In genomic region chr3:46114324-46114988, GRCh38 we compare ENCODE assay signal across 11 cellular contexts.
DNase-seq lines count a peak whose midpoint lies in the region; ATAC-seq, FAIRE-seq and TF ChIP-seq lines count a peak whose summit lies in the region.
"Had no signal": no experiment of that assay in that cellular context is flagged by ENCODE, and none has a peak within 500 bp of the region (broad histone marks: within the 10 kb centered on the region; RNA-seq: fewer than 3 reads in every experiment).

No MANE protein-coding gene starts in this region.

- FAIRE-seq in K562 (lab: Jason Lieb, UNC) = no peak
- no peak for FAIRE-seq in HepG2 (lab: Jason Lieb, UNC)

- H4K20me1 ChIP-seq in K562 (replicated peaks; ENCODE audit: control insufficient read depth, insufficient read depth, low read length) (no peaks in the 10 kb centered on the region), HepG2 (ENCODE audit: insufficient read depth, low read length) (no peaks in the 10 kb centered on the region)

- TF ChIP-seq POLR2A in K562 (conservative IDR thresholded peaks at IDR 0.05) (no peak), HepG2 (IDR thresholded peaks at IDR 0.05; ENCODE audit: insufficient read depth in 1 of 2, low read depth in 2 of 2, low read length in 2 of 2) (no peak), Peyer's patch (IDR thresholded peaks at IDR 0.05) (no peak)

- H3K27me3 ChIP-seq in right atrium auricular region (no peaks in the 10 kb centered on the region), K562 (ENCODE audit: control insufficient read depth in 2 of 2, insufficient read depth in 2 of 2, low read length in 2 of 2) (peaks cover 0 to 2% of the 10 kb centered on the region in 2 experiments; a peak in 1 of 5 replicates), HepG2 (ENCODE audit: control insufficient read depth in 1 of 2, insufficient read depth in 2 of 2, low read length in 2 of 2) (no peaks in the 10 kb centered on the region), Peyer's patch (no peaks in the 10 kb centered on the region)
- H3K27me3 ChIP-seq: heart left ventricle had no signal

- no peak overlapping the region for H3K27ac ChIP-seq in right atrium auricular region
- no peak overlapping the region for H3K27ac ChIP-seq in K562 (ENCODE audit: extremely low read depth, low read depth, low read length)
- H3K27ac ChIP-seq in HepG2 (ENCODE audit: extremely low read length, insufficient read depth, low read length) = no peak overlapping the region
- H3K27ac ChIP-seq in Peyer's patch = peak overlapping the region in 1 of 4 donors; percentile 16
- peak overlapping the region in 1 of 2 donors; percentile 51 for H3K27ac ChIP-seq in coronary artery

- in situ Hi-C loops in K562 (cut with MboI) (no loop called here), HepG2 (cut with HindIII; ENCODE audit: extremely low pct_ligation_motif_present, low pct_unique_long_range_greater_than_20kb) (no loop called here)

- WGBS in K562 (ENCODE audit: insufficient coverage, low coverage, missing lambda C conversion rate) = 6% methylated on average over 1 of the region's 1 CpG
- WGBS in HepG2 (ENCODE audit: low lambda C conversion rate) = 0% methylated on average over 1 of the region's 1 CpG

- TF ChIP-seq EP300 in K562 (IDR thresholded peaks at IDR 0.05; ENCODE audit: low read length) (no peak), HepG2 (IDR thresholded peaks at IDR 0.05; ENCODE audit: low read depth in 2 of 2, low read length in 2 of 2) (no peak), HepG2 (CRISPR knock-in tag; IDR thresholded peaks at IDR 0.05; ENCODE audit: borderline replicate concordance) (no peak)

- peak; percentile 69 for ATAC-seq in left ventricle myocardium superior
- ATAC-seq in K562 = no peak
- peak; percentile 66; the same call in 2 of the 3 replicates for ATAC-seq in HepG2
- no peak for ATAC-seq in HG02571 (IDR thresholded peaks at IDR 0.05; ENCODE audit: unreplicated experiment)
- no peak for ATAC-seq in HG02759 (IDR thresholded peaks at IDR 0.05; ENCODE audit: unreplicated experiment)

- H3K36me3 ChIP-seq in right atrium auricular region (no peaks in the 10 kb centered on the region), K562 (ENCODE audit: control insufficient read depth, insufficient read depth, low read length) (no peaks in the 10 kb centered on the region), HepG2 (replicated peaks in 1 of 2; ENCODE audit: control insufficient read depth in 1 of 2, insufficient read depth in 2 of 2, low read length in 2 of 2) (no peaks in the 10 kb centered on the region), Peyer's patch (no peaks in the 10 kb centered on the region)
- H3K36me3 ChIP-seq: heart left ventricle had no signal

- TF ChIP-seq CTCF in right atrium auricular region (IDR thresholded peaks at IDR 0.05) = no peak
- TF ChIP-seq CTCF in K562 (IDR thresholded peaks at IDR 0.05 in 2 of 3, conservative IDR thresholded peaks at IDR 0.05 in 1 of 3; ENCODE audit: insufficient read depth in 2 of 3, low read depth in 1 of 3, low read length in 3 of 3) = no peak
- TF ChIP-seq CTCF in HepG2 (CRISPR knock-in tag; IDR thresholded peaks at IDR 0.05) = no peak
- TF ChIP-seq CTCF in Peyer's patch (IDR thresholded peaks at IDR 0.05) = no peak
- no peak for TF ChIP-seq CTCF in coronary artery (IDR thresholded peaks at IDR 0.05)

- no peaks in the 10 kb centered on the region for H3K9me3 ChIP-seq in right atrium auricular region
- H3K9me3 ChIP-seq in K562 (replicated peaks; ENCODE audit: control insufficient read depth, insufficient read depth, low read depth, low read length) = no peaks in the 10 kb centered on the region
- no peaks in the 10 kb centered on the region for H3K9me3 ChIP-seq in HepG2 (ENCODE audit: low read length)
- no peaks in the 10 kb centered on the region for H3K9me3 ChIP-seq in Peyer's patch
- H3K9me3 ChIP-seq: heart left ventricle had no signal

- no peaks in the 10 kb centered on the region for H3K9me1 ChIP-seq in K562 (ENCODE audit: control insufficient read depth, insufficient read depth, low read length)

- TF ChIP-seq RAD21 in K562 (CRISPR knock-in tag; conservative IDR thresholded peaks at IDR 0.05 in 1 of 2, IDR thresholded peaks at IDR 0.05 in 1 of 2) (no peak), HepG2 (CRISPR knock-in tag; IDR thresholded peaks at IDR 0.05) (no peak)

- POLR2A ChIA-PET in K562 (lab: Yijun Ruan, JAX) = no interaction called here
- POLR2A ChIA-PET in HepG2 (lab: Yijun Ruan, JAX) = no interaction called here

- H3K4me1 ChIP-seq in right atrium auricular region = no peaks in the 10 kb centered on the region
- H3K4me1 ChIP-seq in K562 (replicated peaks in 1 of 2; ENCODE audit: control insufficient read depth in 2 of 2, insufficient read depth in 2 of 2, low read length in 2 of 2) = no peaks in the 10 kb centered on the region
- H3K4me1 ChIP-seq in HepG2 (ENCODE audit: insufficient read depth, low read length) = peaks cover 11% of the 10 kb centered on the region
- peaks cover 0 to 8% (median 0%) of the 10 kb centered on the region in 4 donors for H3K4me1 ChIP-seq in Peyer's patch

- no peak overlapping the region for H3K4me3 ChIP-seq in right atrium auricular region
- H3K4me3 ChIP-seq in K562 = no peak overlapping the region
- no peak overlapping the region for H3K4me3 ChIP-seq in HepG2 (replicated peaks in 1 of 3; ENCODE audit: insufficient read depth in 1 of 3, low read depth in 2 of 3, low read length in 3 of 3)
- no peak overlapping the region for H3K4me3 ChIP-seq in Peyer's patch
- no peak overlapping the region for H3K4me3 ChIP-seq in coronary artery
- H3K4me3 ChIP-seq: heart left ventricle had no signal

- intact Hi-C loops in left ventricle myocardium superior (cut with micrococcal nuclease) (no loop called here), K562 (cut with micrococcal nuclease) (no loop called here), HepG2 (cut with micrococcal nuclease; ENCODE audit: unreplicated experiment) (no loop called here)

- no peak overlapping the region for H3K9ac ChIP-seq in K562 (ENCODE audit: insufficient read depth in 1 of 2, low read depth in 2 of 2, low read length in 2 of 2)
- H3K9ac ChIP-seq in HepG2 (ENCODE audit: insufficient read depth, low read depth, low read length) = no peak overlapping the region

- H3K4me2 ChIP-seq in K562 (ENCODE audit: insufficient read depth, low read length) (no peak overlapping the region), HepG2 (ENCODE audit: low read depth, low read length) (no peak overlapping the region)

- H3K79me2 ChIP-seq in K562 (ENCODE audit: control insufficient read depth, insufficient read depth, low read length) (no peaks in the 10 kb centered on the region), HepG2 (ENCODE audit: insufficient read depth, low read length) (no peaks in the 10 kb centered on the region)

- CTCF ChIA-PET in K562 (lab: Yijun Ruan, JAX; ENCODE audit: low intra/inter-chr PET ratio) (no interaction called here), HepG2 (lab: Yijun Ruan, JAX; ENCODE audit: low intra/inter-chr PET ratio, low total read pairs) (no interaction called here)

- H2AFZ ChIP-seq in K562 (ENCODE audit: low read depth, low read length) (no peak overlapping the region), HepG2 (ENCODE audit: low read length) (no peak overlapping the region)

- DNase-seq in left ventricle myocardium superior (no peak), right atrium auricular region (ENCODE audit: low spot score) (no peak), K562 (ENCODE audit: extremely low read depth in 1 of 4, low spot score in 3 of 4) (no peak), HepG2 (ENCODE audit: low spot score) (peak; percentile 62), Peyer's patch (no peak), coronary artery (ENCODE audit: low spot score) (no peak)
- DNase-seq: activated T-cell treated with anti-CD3 and anti-CD28 coated beads, Interleukin-2, amount 50 U/mL, for 48 hours; COR-L47; heart left ventricle had no signal

- no TSS peak for BruUV-seq in K562 (replicated peaks; lab: Mats Ljungman, UMichigan)
- BruUV-seq in HepG2 (replicated peaks; lab: Mats Ljungman, UMichigan) = no TSS peak

TF ChIP-seq in K562, 482 proteins besides CTCF, POLR2A, EP300 and RAD21 (continues in another document):
- TF ChIP-seq HOMEZ (CRISPR knock-in tag; IDR thresholded peaks at IDR 0.05) (no peak), CEBPB (tag; IDR thresholded peaks at IDR 0.05) (peak; percentile 49; the same call in 1 of the 2 replicates), ZNF133 (CRISPR knock-in tag; IDR thresholded peaks at IDR 0.05) (no peak)

TF ChIP-seq in HepG2, 621 proteins besides CTCF, POLR2A, EP300 and RAD21 (continues in another document):
- TF ChIP-seq ZNF562 (CRISPR knock-in tag; IDR thresholded peaks at IDR 0.05; ENCODE audit: borderline replicate concordance) (no peak), ELF1 (CRISPR knock-in tag; IDR thresholded peaks at IDR 0.05) (no peak), ZNF792 (CRISPR knock-in tag; IDR thresholded peaks at IDR 0.05) (no peak), ZNF768 (CRISPR knock-in tag; IDR thresholded peaks at IDR 0.05) (no peak), ZNF609 (CRISPR knock-in tag; IDR thresholded peaks at IDR 0.05; ENCODE audit: borderline replicate concordance) (no peak)

Comparison
In these comparisons a context has a peak if more than half of its experiments do, and no peak if none do; other contexts are left out.
1. ATAC-seq: peak in left ventricle myocardium superior (single experiment) and HepG2 (single experiment); none in K562 (single experiment), HG02571 (single experiment) and HG02759 (single experiment).